In the genomic region with DNA sequence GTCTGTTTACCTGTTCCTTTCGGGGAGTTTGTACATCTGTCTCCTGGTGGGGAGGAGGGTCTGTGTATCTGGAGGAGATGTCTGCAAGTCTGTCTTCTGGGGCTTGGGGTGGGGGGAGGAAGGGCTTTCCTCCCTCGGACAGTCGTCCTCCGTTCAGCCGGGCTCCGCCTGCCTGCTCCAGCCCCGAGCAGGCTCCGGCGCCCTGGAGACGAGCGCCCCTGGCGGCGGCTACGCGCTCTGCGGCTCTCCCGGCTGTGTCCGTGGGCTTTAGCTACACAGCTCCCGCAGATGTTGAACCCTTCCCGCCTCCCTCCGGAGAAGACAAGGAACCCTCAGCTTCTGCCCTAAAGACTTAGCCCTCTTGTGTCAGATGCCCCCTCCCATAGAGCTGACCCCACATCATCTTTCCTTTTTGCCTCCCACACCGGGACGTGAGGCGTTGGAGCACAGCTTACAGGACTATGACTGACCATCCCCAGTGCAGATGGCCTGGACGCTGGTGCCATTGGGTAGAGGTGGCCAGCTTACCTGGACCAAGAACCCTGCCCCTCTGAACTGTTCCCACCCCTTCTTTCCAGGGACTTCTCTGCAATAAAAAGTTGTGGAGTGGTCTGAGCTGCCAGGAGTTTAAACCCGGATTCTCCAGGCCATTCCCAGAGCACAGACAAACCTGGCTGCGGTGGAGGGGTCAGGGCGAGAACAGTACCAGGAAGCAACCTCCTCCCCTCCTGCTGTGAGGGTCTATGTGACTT, we compare ENCODE assay signal across 9 cellular contexts. TPM values are rescaled to one million over a fixed set of nuclear protein-coding genes. Genes with fewer than 3 reads are reported as not detected.
DNase-seq lines count a peak whose midpoint lies in the region; ATAC-seq lines count a peak whose summit lies in the region.
"Had no signal": no experiment of that assay in that cellular context is flagged by ENCODE, and none has a peak within 500 bp of the region (broad histone marks: within the 10 kb centered on the region; RNA-seq: fewer than 3 reads in every experiment).

No MANE protein-coding gene starts in this region.

- ATAC-seq in HG02763 (IDR thresholded peaks at IDR 0.05; ENCODE audit: unreplicated experiment): peak; percentile 74
- ATAC-seq in GM18858 (IDR thresholded peaks at IDR 0.05; ENCODE audit: unreplicated experiment): no peak

- DNase-seq in GM03348 (ENCODE audit: low spot score) (peak; percentile 94), NCI-H460 (ENCODE audit: extremely low read depth, low read depth) (peak; percentile 89), lung microvascular endothelial cell (ENCODE audit: low read depth in 2 of 2) (peak; percentile 72 to 74)
- peak; percentile 57 to 63 for DNase-seq in activated CD4-positive, alpha-beta T cell treated with anti-CD3 and anti-CD28 coated beads, Interleukin-2, amount 50 U/mL, for 4 hours
- DNase-seq in effector CD4-positive, alpha-beta T cell: peak; percentile 49
- peak; percentile 33 to 56 (median 51) for DNase-seq in stimulated activated CD4-positive, alpha-beta T cell treated with anti-CD3 and anti-CD28 coated beads, TNF-alpha, amount 100 ng/mL, for 48 hours (ENCODE audit: low read depth in 3 of 3)

RNA-seq across cellular contexts. Expression of gene KRT86, which starts 4.7 kb away (rescaled TPM):
- 0.78 and 0.92 TPM in 2 replicates for total RNA-seq in NCI-H460 (2014; rRNA removed; shearing (Covaris generic))
- 0.60 and 2.6 TPM in 2 replicates for polyA plus RNA-seq in NCI-H460 (2014; cell fraction: nucleus; rRNA removed)
- total RNA-seq in lung microvascular endothelial cell: not detected in 2 replicates

RNA-seq across cellular contexts. Expression of gene KRT81, which starts 12.2 kb away (rescaled TPM):
- total RNA-seq in NCI-H460 (2014; rRNA removed; shearing (Covaris generic)): 40.6 and 54.3 TPM in 2 replicates
- polyA plus RNA-seq in NCI-H460 (2014; cell fraction: nucleus; rRNA removed): 19.2 and 20.5 TPM in 2 replicates
- under 0.01 TPM in 1 of 2 replicates, not detected in the other for total RNA-seq in lung microvascular endothelial cell
- total RNA-seq: mononuclear cell had no signal

RNA-seq across cellular contexts. Expression of gene KRT83, which starts 42.1 kb away (rescaled TPM):
- 1.4 and 1.7 TPM in 2 replicates for total RNA-seq in NCI-H460 (2014; rRNA removed; shearing (Covaris generic))
- 1.9 and 2.4 TPM in 2 replicates for polyA plus RNA-seq in NCI-H460 (2014; cell fraction: nucleus; rRNA removed)
- not detected in 2 replicates for total RNA-seq in lung microvascular endothelial cell
- total RNA-seq: mononuclear cell had no signal

RNA-seq across cellular contexts. Expression of gene KRT7, which starts 46.1 kb away (rescaled TPM):
- total RNA-seq in NCI-H460 (2014; rRNA removed; shearing (Covaris generic)): 23.1 and 25.5 TPM in 2 replicates
- polyA plus RNA-seq in NCI-H460 (2014; cell fraction: nucleus; rRNA removed): 12.9 and 21.0 TPM in 2 replicates
- total RNA-seq in lung microvascular endothelial cell: 6.7 and 121 TPM in 2 replicates
- total RNA-seq: mononuclear cell had no signal

Comparison
In these comparisons a context has a peak if more than half of its experiments do, and no peak if none do; other contexts are left out.
1. RNA of gene KRT81, which starts 12.2 kb away (total RNA-seq): 40.6 to 54.3 TPM in NCI-H460; under 0.01 TPM in lung microvascular endothelial cell; every median in the first group is over 10 times any median in the second.
2. Peak in every context shown above with its lines, with median percentiles within 50 percentile points of each other: DNase-seq.